ENCODE assay signal across 27 cellular contexts in the genomic region with DNA sequence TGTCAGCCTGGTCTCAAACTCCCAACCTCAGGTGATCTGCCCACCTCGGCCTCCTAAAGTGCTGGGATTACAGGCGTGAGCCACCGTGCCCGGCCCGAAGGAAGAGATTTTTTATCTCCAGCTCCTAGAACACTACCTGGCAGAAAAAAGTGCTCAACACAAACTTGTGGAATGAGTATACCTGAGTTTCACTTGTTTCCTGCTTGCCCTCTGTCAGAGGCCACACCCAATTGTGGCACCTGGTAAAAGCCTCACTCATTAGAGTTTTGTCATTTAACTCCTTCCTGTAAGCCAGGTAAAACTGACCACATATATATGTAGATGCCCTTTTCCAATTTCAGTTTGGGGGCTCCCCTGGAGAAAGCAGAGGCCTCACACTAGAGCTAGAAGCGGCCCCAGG. TPM values are rescaled to one million over a fixed set of nuclear protein-coding genes. Genes with fewer than 3 reads are reported as not detected.
DNase-seq lines count a peak whose midpoint lies in the region; ATAC-seq, FAIRE-seq and TF ChIP-seq lines count a peak whose summit lies in the region.
"Had no signal": no experiment of that assay in that cellular context is flagged by ENCODE, and none has a peak within 500 bp of the region (broad histone marks: within the 10 kb centered on the region; RNA-seq: fewer than 3 reads in every experiment).

No MANE protein-coding gene starts in this region.

- peaks cover 6 to 21% (median 10%) of the 10 kb centered on the region in 4 donors for H3K4me1 Mint-ChIP-seq in CD4-positive, CD25-positive, alpha-beta regulatory T cell

- H3K9me3 ChIP-seq in CD4-positive, CD25-positive, alpha-beta regulatory T cell (ENCODE audit: control insufficient read depth in 2 of 2, low read length in 2 of 2), result no peaks in the 10 kb centered on the region
- no peaks in the 10 kb centered on the region for H3K9me3 ChIP-seq in esophagus squamous epithelium
- H3K9me3 ChIP-seq in pancreas, result no peaks in the 10 kb centered on the region
- H3K9me3 ChIP-seq: ascending aorta, esophagus muscularis mucosa, heart right ventricle, uterus had no signal

- H3K36me3 ChIP-seq in CD4-positive, CD25-positive, alpha-beta regulatory T cell (ENCODE audit: control insufficient read depth, insufficient read depth, low read length), result no peaks in the 10 kb centered on the region
- H3K36me3 ChIP-seq in esophagus squamous epithelium, result no peaks in the 10 kb centered on the region
- H3K36me3 ChIP-seq in pancreas, result no peaks in the 10 kb centered on the region
- H3K36me3 ChIP-seq: ascending aorta, esophagus muscularis mucosa, heart right ventricle, uterus had no signal

- peak in 1 of 3 donors; percentile 52 for DNase-seq in CD4-positive, CD25-positive, alpha-beta regulatory T cell
- DNase-seq in LoVo (ENCODE audit: low spot score), result peak; percentile 36
- no peak for DNase-seq in esophagus squamous epithelium (lab: John Stamatoyannopoulos, UW)
- no peak for DNase-seq in pancreas
- DNase-seq in urothelium cell line (ENCODE audit: low spot score), result no peak
- DNase-seq in activated CD8-positive, alpha-beta memory T cell treated with anti-CD3 and anti-CD28 coated beads for 24 hours, result no peak
- DNase-seq: activated gamma-delta T cell treated with Interleukin-2 at 50 U/mL for 16 hours; activated T-cell treated with anti-CD3 and anti-CD28 coated beads, Interleukin-2, amount 50 U/mL, for 24 hours; AML-193; cortex of kidney; effector memory CD8-positive, alpha-beta T cell; heart right ventricle; kidney glomerular epithelial cell; NCI-H1048; stimulated activated naive CD4-positive, alpha-beta T cell; uterus had no signal

- intact Hi-C loops in esophagus squamous epithelium (cut with DNase I), result no loop called here
- intact Hi-C loops in pancreas (cut with DNase I), result no loop called here

- H3K27ac ChIP-seq in CD4-positive, CD25-positive, alpha-beta regulatory T cell (ENCODE audit: insufficient read depth, low read length, poor library complexity, severe bottlenecking), result no peak overlapping the region
- H3K27ac ChIP-seq in esophagus squamous epithelium (peak overlapping the region in 3 of 4 donors; percentile 43 to 65 (median 59)), pancreas (no peak overlapping the region)
- H3K27ac ChIP-seq: ascending aorta, esophagus muscularis mucosa, parathyroid adenoma, uterus had no signal

- H3K27me3 ChIP-seq in CD4-positive, CD25-positive, alpha-beta regulatory T cell (ENCODE audit: control insufficient read depth, insufficient read depth, low read length), result no peaks in the 10 kb centered on the region
- H3K27me3 ChIP-seq in esophagus squamous epithelium (no peaks in the 10 kb centered on the region), pancreas (no peaks in the 10 kb centered on the region)
- H3K27me3 ChIP-seq: ascending aorta, esophagus muscularis mucosa, heart right ventricle, uterus had no signal

- no peak for ATAC-seq in CD4-positive, CD25-positive, alpha-beta regulatory T cell (ENCODE audit: low read depth in 2 of 2)
- ATAC-seq in pancreas (peak in 3 of 4 donors; percentile 52 to 59 (median 59)), HG03520 (IDR thresholded peaks at IDR 0.05; ENCODE audit: unreplicated experiment) (no peak), HG03159 (IDR thresholded peaks at IDR 0.05; ENCODE audit: unreplicated experiment) (no peak)
- ATAC-seq: effector memory CD8-positive, alpha-beta T cell; heart right ventricle had no signal

- peak overlapping the region in 2 of 3 donors; percentile 27 to 75 for H3K27ac Mint-ChIP-seq in CD4-positive, CD25-positive, alpha-beta regulatory T cell
- H3K27ac Mint-ChIP-seq: activated T-cell treated with anti-CD3 and anti-CD28 coated beads, Interleukin-2, amount 50 U/mL, for 24 hours; effector memory CD8-positive, alpha-beta T cell had no signal

- FAIRE-seq in pancreas (lab: Jason Lieb, UNC) (no peak), urothelium cell line (lab: Jason Lieb, UNC) (no peak)
- FAIRE-seq: frontal cortex, H1, RCC 7860 had no signal

- TF ChIP-seq CTCF in esophagus squamous epithelium (IDR thresholded peaks at IDR 0.05) (no peak), pancreas (IDR thresholded peaks at IDR 0.05) (no peak)

- H3K9me3 Mint-ChIP-seq in CD4-positive, CD25-positive, alpha-beta regulatory T cell, result no peaks in the 10 kb centered on the region
- H3K9me3 Mint-ChIP-seq: activated T-cell treated with anti-CD3 and anti-CD28 coated beads, Interleukin-2, amount 50 U/mL, for 24 hours; CD4-positive, alpha-beta memory T cell; effector memory CD8-positive, alpha-beta T cell; neural crest cell had no signal

- peak overlapping the region in 1 of 4 donors; percentile 42 for H3K4me3 Mint-ChIP-seq in CD4-positive, CD25-positive, alpha-beta regulatory T cell
- H3K4me3 Mint-ChIP-seq: activated T-cell treated with anti-CD3 and anti-CD28 coated beads, Interleukin-2, amount 50 U/mL, for 24 hours; effector memory CD8-positive, alpha-beta T cell; neural crest cell had no signal

- TF ChIP-seq POLR2A in esophagus squamous epithelium (IDR thresholded peaks at IDR 0.05), result no peak

- WGBS in esophagus squamous epithelium, 2 donors, result 52 to 57% methylated on average over 6 of the region's 6 CpGs
- WGBS in pancreas, 2 donors, result 54 to 63% methylated on average over 6 of the region's 6 CpGs

- no peak overlapping the region for H3K4me3 ChIP-seq in CD4-positive, CD25-positive, alpha-beta regulatory T cell (ENCODE audit: low read depth, low read length)
- no peak overlapping the region for H3K4me3 ChIP-seq in esophagus squamous epithelium
- H3K4me3 ChIP-seq in pancreas, result no peak overlapping the region
- H3K4me3 ChIP-seq: ascending aorta, esophagus muscularis mucosa, heart right ventricle, skin epidermis, uterus had no signal

- H3K36me3 Mint-ChIP-seq in CD4-positive, CD25-positive, alpha-beta regulatory T cell, result no peaks in the 10 kb centered on the region
- H3K36me3 Mint-ChIP-seq: CD4-positive, alpha-beta memory T cell had no signal

- no peaks in the 10 kb centered on the region for H3K27me3 Mint-ChIP-seq in CD4-positive, CD25-positive, alpha-beta regulatory T cell
- H3K27me3 Mint-ChIP-seq: activated T-cell treated with anti-CD3 and anti-CD28 coated beads, Interleukin-2, amount 50 U/mL, for 24 hours had no signal

- peaks cover 7% of the 10 kb centered on the region for H3K4me1 ChIP-seq in CD4-positive, CD25-positive, alpha-beta regulatory T cell (ENCODE audit: control insufficient read depth, insufficient read depth, low read length, poor library complexity, severe bottlenecking)
- H3K4me1 ChIP-seq in esophagus squamous epithelium, result peaks cover 3 to 20% (median 7%) of the 10 kb centered on the region in 3 donors
- peaks cover 0 to 9% (median 7%) of the 10 kb centered on the region in 3 donors for H3K4me1 ChIP-seq in pancreas

RNA-seq across cellular contexts. Expression of a gene that starts 42.2 kb away (rescaled TPM):
- total RNA-seq in CD4-positive, CD25-positive, alpha-beta regulatory T cell, result 84.2 TPM
- polyA plus RNA-seq in CD4-positive, CD25-positive, alpha-beta regulatory T cell, result 100 to 1,000 TPM in 3 of 4 donors, 10 to 100 TPM in 1; 98.0 to 151 (median 111) TPM
- total RNA-seq in esophagus squamous epithelium, result 100 to 1,000 TPM in 3 of 4 donors, 10 to 100 TPM in 1; 95.8 to 179 (median 129) TPM
- 100 to 1,000 TPM in 1 of 6 donors, 10 to 100 TPM in 5; 38.3 to 105 (median 77.3) TPM for total RNA-seq in pancreas
- polyA plus RNA-seq in pancreas, result 10 to 100 TPM; 59.2 to 97.8 TPM

Comparison
In these comparisons a context has a peak if more than half of its experiments do, and no peak if none do; other contexts are left out.
1. ATAC-seq: peak in pancreas (3 of 4); none in CD4-positive, CD25-positive, alpha-beta regulatory T cell (0 of 2), HG03520 (single experiment) and HG03159 (single experiment).
2. H3K27ac ChIP-seq: peak in esophagus squamous epithelium (3 of 4); none in CD4-positive, CD25-positive, alpha-beta regulatory T cell (single experiment) and pancreas (0 of 4).